In the genomic region with DNA sequence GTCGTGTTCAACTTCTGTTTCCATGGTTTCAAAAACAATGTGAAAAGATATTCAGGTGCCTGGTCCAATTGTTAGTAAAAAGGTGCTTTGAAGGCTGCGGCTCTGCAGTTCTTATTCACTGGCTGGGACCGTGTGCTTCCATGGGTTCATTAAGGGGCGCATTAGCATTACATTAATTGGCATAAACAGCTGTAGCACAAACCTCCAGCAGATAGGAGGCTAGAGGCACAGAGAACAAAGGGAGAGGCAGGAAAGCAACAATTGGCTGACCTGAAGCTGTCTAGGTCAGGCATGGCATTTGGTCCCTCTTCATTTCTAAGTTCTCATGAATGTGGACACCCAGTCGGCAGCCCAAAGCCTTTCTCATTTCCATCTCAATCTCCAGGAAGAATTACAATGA, we compare ENCODE assay signal across 12 cellular contexts. TPM values are rescaled to one million over a fixed set of nuclear protein-coding genes. Genes with fewer than 3 reads are reported as not detected.
DNase-seq lines count a peak whose midpoint lies in the region; ATAC-seq and TF ChIP-seq lines count a peak whose summit lies in the region.
"Had no signal": no experiment of that assay in that cellular context is flagged by ENCODE, and none has a peak within 500 bp of the region (broad histone marks: within the 10 kb centered on the region; RNA-seq: fewer than 3 reads in every experiment).

No MANE protein-coding gene starts in this region.

- no peaks in the 10 kb centered on the region for H3K36me3 ChIP-seq in MM.1S (replicated peaks; ENCODE audit: insufficient read depth, low read length)
- no peaks in the 10 kb centered on the region for H3K36me3 ChIP-seq in skeletal muscle tissue (ENCODE audit: control insufficient read depth in 3 of 3, insufficient read depth in 3 of 3, low read length in 3 of 3)
- H3K36me3 ChIP-seq: tibial nerve had no signal

- H3K4me2 ChIP-seq in MM.1S (ENCODE audit: low read depth, low read length) = peak overlapping the region; percentile 89

- peak overlapping the region; percentile 68 for H3K9ac ChIP-seq in MM.1S (ENCODE audit: low read length)
- no peak overlapping the region for H3K9ac ChIP-seq in skeletal muscle tissue (ENCODE audit: low read depth in 1 of 3, low read length in 3 of 3)

- H3K9me2 ChIP-seq in MM.1S (replicated peaks; ENCODE audit: insufficient read depth, low read length) = no peaks in the 10 kb centered on the region

- H3K27ac ChIP-seq in MM.1S (ENCODE audit: low read length) = peak overlapping the region; percentile 94
- peak overlapping the region; percentile 8 for H3K27ac ChIP-seq in skeletal muscle tissue (ENCODE audit: low read depth, low read length)
- H3K27ac ChIP-seq: tibial nerve had no signal

- peak overlapping the region; percentile 5 for H3K27ac Mint-ChIP-seq in activated CD8-positive, alpha-beta memory T cell treated with anti-CD3 and anti-CD28 coated beads, Interleukin-2, amount 10 ng/mL, durations not matched to agents 7 days and 5 days

- peaks cover 51% of the 10 kb centered on the region for H3K27me3 Mint-ChIP-seq in activated CD8-positive, alpha-beta memory T cell treated with anti-CD3 and anti-CD28 coated beads, Interleukin-2, amount 10 ng/mL, durations not matched to agents 7 days and 5 days

- peaks cover 25% of the 10 kb centered on the region; the same call in 1 of the 2 replicates for H3K79me2 ChIP-seq in MM.1S (ENCODE audit: low read length)

- 0 out of 2 replicates have a peak overlapping the region, but pooled peaks have one; percentile 6 for H2AFZ ChIP-seq in MM.1S (ENCODE audit: low read length)

- ATAC-seq in activated CD8-positive, alpha-beta memory T cell treated with anti-CD3 and anti-CD28 coated beads, Interleukin-2, amount 10 ng/mL, durations not matched to agents 7 days and 5 days = no peak
- peak; percentile 41 for ATAC-seq in HG02943 (IDR thresholded peaks at IDR 0.05; ENCODE audit: low read depth, unreplicated experiment)
- no peak for ATAC-seq in HG02571 (IDR thresholded peaks at IDR 0.05; ENCODE audit: unreplicated experiment)

- peaks cover 35% of the 10 kb centered on the region for H3K4me1 ChIP-seq in MM.1S (ENCODE audit: low read length)
- peaks cover 3 to 6% (median 5%) of the 10 kb centered on the region in 3 donors for H3K4me1 ChIP-seq in skeletal muscle tissue (ENCODE audit: control insufficient read depth in 3 of 3, insufficient read depth in 3 of 3, low read length in 3 of 3)
- H3K4me1 ChIP-seq: tibial nerve had no signal

- no peak overlapping the region for H3K4me3 Mint-ChIP-seq in activated CD8-positive, alpha-beta memory T cell treated with anti-CD3 and anti-CD28 coated beads, Interleukin-2, amount 10 ng/mL, durations not matched to agents 7 days and 5 days

- TF ChIP-seq CTCF in MM.1S (IDR thresholded peaks at IDR 0.05; ENCODE audit: low read length) = no peak

- peak overlapping the region; percentile 46 for H3K4me3 ChIP-seq in MM.1S (ENCODE audit: low read length)
- no peak overlapping the region for H3K4me3 ChIP-seq in skeletal muscle tissue (ENCODE audit: low read length in 3 of 3)
- H3K4me3 ChIP-seq: tibial nerve had no signal

- CTCF ChIA-PET in activated CD8-positive, alpha-beta memory T cell treated with anti-CD3 and anti-CD28 coated beads, Interleukin-2, amount 10 ng/mL, durations not matched to agents 7 days and 5 days (lab: Charles Lee) = interaction anchor here (2.2 kb wide), 1 partner anchor 10 kb away, joined by 9 read pairs; no protein-coding TSS in a partner anchor

- H3F3A ChIP-seq in MM.1S (ENCODE audit: insufficient read depth, low read length) = peaks cover 20% of the 10 kb centered on the region

- no peaks in the 10 kb centered on the region for H3K27me3 ChIP-seq in MM.1S (replicated peaks; ENCODE audit: insufficient read depth, low read length)
- no peaks in the 10 kb centered on the region for H3K27me3 ChIP-seq in skeletal muscle tissue (ENCODE audit: control insufficient read depth in 3 of 3, insufficient read depth in 3 of 3, low read length in 3 of 3)
- H3K27me3 ChIP-seq: tibial nerve had no signal

- no peaks in the 10 kb centered on the region for H3K9me3 Mint-ChIP-seq in activated CD8-positive, alpha-beta memory T cell treated with anti-CD3 and anti-CD28 coated beads, Interleukin-2, amount 10 ng/mL, durations not matched to agents 7 days and 5 days (ENCODE audit: low read depth)

- H3K36me3 Mint-ChIP-seq in activated CD8-positive, alpha-beta memory T cell treated with anti-CD3 and anti-CD28 coated beads, Interleukin-2, amount 10 ng/mL, durations not matched to agents 7 days and 5 days = no peaks in the 10 kb centered on the region

- no peaks in the 10 kb centered on the region for H3K9me3 ChIP-seq in MM.1S (replicated peaks; ENCODE audit: insufficient read depth, low read length)
- H3K9me3 ChIP-seq in skeletal muscle tissue (ENCODE audit: control insufficient read depth in 3 of 3, low read length in 3 of 3) = no peaks in the 10 kb centered on the region
- H3K9me3 ChIP-seq: tibial nerve had no signal

- no peaks in the 10 kb centered on the region for H4K20me1 ChIP-seq in MM.1S (ENCODE audit: insufficient read depth, low read length)

- DNase-seq in activated CD8-positive, alpha-beta memory T cell treated with anti-CD3 and anti-CD28 coated beads, Interleukin-2, amount 10 ng/mL, durations not matched to agents 7 days and 5 days = no peak
- no peak for DNase-seq in activated CD8-positive, alpha-beta memory T cell treated with anti-CD3 and anti-CD28 coated beads, Interleukin-2, amount 50 U/mL, for 4 hours
- DNase-seq in MM.1S = peak; percentile 48
- DNase-seq in head of caudate nucleus = no peak
- DNase-seq in 8988T = no peak
- DNase-seq: DMS79, Karpas-422, T-helper 1 cell had no signal

- peaks cover 17% of the 10 kb centered on the region for H3K4me1 Mint-ChIP-seq in activated CD8-positive, alpha-beta memory T cell treated with anti-CD3 and anti-CD28 coated beads, Interleukin-2, amount 10 ng/mL, durations not matched to agents 7 days and 5 days

- intact Hi-C loops in head of caudate nucleus (cut with DNase I) = no loop called here

RNA-seq across cellular contexts. Expression of a gene that starts 16.6 kb away (rescaled TPM):
- 10 to 100 TPM; 66.1 to 75.5 TPM for total RNA-seq in activated CD8-positive, alpha-beta memory T cell treated with anti-CD3 and anti-CD28 coated beads, Interleukin-2, amount 10 ng/mL, durations not matched to agents 7 days and 5 days
- 52.2 TPM for total RNA-seq in skeletal muscle tissue
